Comparison of ENCODE assay signal across 1 cellular context in genomic region chr1:144551543-144552424, GRCh38.
TF ChIP-seq lines count a peak whose summit lies in the region.

No MANE protein-coding gene starts in this region.

TF ChIP-seq in K562, 482 proteins besides CTCF, POLR2A, EP300 and RAD21 (continued from another document):
- TF ChIP-seq, protein P1, sequence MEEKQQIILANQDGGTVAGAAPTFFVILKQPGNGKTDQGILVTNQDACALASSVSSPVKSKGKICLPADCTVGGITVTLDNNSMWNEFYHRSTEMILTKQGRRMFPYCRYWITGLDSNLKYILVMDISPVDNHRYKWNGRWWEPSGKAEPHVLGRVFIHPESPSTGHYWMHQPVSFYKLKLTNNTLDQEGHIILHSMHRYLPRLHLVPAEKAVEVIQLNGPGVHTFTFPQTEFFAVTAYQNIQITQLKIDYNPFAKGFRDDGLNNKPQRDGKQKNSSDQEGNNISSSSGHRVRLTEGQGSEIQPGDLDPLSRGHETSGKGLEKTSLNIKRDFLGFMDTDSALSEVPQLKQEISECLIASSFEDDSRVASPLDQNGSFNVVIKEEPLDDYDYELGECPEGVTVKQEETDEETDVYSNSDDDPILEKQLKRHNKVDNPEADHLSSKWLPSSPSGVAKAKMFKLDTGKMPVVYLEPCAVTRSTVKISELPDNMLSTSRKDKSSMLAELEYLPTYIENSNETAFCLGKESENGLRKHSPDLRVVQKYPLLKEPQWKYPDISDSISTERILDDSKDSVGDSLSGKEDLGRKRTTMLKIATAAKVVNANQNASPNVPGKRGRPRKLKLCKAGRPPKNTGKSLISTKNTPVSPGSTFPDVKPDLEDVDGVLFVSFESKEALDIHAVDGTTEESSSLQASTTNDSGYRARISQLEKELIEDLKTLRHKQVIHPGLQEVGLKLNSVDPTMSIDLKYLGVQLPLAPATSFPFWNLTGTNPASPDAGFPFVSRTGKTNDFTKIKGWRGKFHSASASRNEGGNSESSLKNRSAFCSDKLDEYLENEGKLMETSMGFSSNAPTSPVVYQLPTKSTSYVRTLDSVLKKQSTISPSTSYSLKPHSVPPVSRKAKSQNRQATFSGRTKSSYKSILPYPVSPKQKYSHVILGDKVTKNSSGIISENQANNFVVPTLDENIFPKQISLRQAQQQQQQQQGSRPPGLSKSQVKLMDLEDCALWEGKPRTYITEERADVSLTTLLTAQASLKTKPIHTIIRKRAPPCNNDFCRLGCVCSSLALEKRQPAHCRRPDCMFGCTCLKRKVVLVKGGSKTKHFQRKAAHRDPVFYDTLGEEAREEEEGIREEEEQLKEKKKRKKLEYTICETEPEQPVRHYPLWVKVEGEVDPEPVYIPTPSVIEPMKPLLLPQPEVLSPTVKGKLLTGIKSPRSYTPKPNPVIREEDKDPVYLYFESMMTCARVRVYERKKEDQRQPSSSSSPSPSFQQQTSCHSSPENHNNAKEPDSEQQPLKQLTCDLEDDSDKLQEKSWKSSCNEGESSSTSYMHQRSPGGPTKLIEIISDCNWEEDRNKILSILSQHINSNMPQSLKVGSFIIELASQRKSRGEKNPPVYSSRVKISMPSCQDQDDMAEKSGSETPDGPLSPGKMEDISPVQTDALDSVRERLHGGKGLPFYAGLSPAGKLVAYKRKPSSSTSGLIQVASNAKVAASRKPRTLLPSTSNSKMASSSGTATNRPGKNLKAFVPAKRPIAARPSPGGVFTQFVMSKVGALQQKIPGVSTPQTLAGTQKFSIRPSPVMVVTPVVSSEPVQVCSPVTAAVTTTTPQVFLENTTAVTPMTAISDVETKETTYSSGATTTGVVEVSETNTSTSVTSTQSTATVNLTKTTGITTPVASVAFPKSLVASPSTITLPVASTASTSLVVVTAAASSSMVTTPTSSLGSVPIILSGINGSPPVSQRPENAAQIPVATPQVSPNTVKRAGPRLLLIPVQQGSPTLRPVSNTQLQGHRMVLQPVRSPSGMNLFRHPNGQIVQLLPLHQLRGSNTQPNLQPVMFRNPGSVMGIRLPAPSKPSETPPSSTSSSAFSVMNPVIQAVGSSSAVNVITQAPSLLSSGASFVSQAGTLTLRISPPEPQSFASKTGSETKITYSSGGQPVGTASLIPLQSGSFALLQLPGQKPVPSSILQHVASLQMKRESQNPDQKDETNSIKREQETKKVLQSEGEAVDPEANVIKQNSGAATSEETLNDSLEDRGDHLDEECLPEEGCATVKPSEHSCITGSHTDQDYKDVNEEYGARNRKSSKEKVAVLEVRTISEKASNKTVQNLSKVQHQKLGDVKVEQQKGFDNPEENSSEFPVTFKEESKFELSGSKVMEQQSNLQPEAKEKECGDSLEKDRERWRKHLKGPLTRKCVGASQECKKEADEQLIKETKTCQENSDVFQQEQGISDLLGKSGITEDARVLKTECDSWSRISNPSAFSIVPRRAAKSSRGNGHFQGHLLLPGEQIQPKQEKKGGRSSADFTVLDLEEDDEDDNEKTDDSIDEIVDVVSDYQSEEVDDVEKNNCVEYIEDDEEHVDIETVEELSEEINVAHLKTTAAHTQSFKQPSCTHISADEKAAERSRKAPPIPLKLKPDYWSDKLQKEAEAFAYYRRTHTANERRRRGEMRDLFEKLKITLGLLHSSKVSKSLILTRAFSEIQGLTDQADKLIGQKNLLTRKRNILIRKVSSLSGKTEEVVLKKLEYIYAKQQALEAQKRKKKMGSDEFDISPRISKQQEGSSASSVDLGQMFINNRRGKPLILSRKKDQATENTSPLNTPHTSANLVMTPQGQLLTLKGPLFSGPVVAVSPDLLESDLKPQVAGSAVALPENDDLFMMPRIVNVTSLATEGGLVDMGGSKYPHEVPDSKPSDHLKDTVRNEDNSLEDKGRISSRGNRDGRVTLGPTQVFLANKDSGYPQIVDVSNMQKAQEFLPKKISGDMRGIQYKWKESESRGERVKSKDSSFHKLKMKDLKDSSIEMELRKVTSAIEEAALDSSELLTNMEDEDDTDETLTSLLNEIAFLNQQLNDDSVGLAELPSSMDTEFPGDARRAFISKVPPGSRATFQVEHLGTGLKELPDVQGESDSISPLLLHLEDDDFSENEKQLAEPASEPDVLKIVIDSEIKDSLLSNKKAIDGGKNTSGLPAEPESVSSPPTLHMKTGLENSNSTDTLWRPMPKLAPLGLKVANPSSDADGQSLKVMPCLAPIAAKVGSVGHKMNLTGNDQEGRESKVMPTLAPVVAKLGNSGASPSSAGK (IDR thresholded peaks at IDR 0.05), result peak; percentile 83
- TF ChIP-seq BHLHE40 (IDR thresholded peaks at IDR 0.05; ENCODE audit: low read length), result peak; percentile 79
- TF ChIP-seq, protein P2, sequence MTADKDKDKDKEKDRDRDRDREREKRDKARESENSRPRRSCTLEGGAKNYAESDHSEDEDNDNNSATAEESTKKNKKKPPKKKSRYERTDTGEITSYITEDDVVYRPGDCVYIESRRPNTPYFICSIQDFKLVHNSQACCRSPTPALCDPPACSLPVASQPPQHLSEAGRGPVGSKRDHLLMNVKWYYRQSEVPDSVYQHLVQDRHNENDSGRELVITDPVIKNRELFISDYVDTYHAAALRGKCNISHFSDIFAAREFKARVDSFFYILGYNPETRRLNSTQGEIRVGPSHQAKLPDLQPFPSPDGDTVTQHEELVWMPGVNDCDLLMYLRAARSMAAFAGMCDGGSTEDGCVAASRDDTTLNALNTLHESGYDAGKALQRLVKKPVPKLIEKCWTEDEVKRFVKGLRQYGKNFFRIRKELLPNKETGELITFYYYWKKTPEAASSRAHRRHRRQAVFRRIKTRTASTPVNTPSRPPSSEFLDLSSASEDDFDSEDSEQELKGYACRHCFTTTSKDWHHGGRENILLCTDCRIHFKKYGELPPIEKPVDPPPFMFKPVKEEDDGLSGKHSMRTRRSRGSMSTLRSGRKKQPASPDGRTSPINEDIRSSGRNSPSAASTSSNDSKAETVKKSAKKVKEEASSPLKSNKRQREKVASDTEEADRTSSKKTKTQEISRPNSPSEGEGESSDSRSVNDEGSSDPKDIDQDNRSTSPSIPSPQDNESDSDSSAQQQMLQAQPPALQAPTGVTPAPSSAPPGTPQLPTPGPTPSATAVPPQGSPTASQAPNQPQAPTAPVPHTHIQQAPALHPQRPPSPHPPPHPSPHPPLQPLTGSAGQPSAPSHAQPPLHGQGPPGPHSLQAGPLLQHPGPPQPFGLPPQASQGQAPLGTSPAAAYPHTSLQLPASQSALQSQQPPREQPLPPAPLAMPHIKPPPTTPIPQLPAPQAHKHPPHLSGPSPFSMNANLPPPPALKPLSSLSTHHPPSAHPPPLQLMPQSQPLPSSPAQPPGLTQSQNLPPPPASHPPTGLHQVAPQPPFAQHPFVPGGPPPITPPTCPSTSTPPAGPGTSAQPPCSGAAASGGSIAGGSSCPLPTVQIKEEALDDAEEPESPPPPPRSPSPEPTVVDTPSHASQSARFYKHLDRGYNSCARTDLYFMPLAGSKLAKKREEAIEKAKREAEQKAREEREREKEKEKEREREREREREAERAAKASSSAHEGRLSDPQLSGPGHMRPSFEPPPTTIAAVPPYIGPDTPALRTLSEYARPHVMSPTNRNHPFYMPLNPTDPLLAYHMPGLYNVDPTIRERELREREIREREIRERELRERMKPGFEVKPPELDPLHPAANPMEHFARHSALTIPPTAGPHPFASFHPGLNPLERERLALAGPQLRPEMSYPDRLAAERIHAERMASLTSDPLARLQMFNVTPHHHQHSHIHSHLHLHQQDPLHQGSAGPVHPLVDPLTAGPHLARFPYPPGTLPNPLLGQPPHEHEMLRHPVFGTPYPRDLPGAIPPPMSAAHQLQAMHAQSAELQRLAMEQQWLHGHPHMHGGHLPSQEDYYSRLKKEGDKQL (CRISPR knock-in tag; IDR thresholded peaks at IDR 0.05; ENCODE audit: borderline replicate concordance), result no peak
- TF ChIP-seq, protein P3, sequence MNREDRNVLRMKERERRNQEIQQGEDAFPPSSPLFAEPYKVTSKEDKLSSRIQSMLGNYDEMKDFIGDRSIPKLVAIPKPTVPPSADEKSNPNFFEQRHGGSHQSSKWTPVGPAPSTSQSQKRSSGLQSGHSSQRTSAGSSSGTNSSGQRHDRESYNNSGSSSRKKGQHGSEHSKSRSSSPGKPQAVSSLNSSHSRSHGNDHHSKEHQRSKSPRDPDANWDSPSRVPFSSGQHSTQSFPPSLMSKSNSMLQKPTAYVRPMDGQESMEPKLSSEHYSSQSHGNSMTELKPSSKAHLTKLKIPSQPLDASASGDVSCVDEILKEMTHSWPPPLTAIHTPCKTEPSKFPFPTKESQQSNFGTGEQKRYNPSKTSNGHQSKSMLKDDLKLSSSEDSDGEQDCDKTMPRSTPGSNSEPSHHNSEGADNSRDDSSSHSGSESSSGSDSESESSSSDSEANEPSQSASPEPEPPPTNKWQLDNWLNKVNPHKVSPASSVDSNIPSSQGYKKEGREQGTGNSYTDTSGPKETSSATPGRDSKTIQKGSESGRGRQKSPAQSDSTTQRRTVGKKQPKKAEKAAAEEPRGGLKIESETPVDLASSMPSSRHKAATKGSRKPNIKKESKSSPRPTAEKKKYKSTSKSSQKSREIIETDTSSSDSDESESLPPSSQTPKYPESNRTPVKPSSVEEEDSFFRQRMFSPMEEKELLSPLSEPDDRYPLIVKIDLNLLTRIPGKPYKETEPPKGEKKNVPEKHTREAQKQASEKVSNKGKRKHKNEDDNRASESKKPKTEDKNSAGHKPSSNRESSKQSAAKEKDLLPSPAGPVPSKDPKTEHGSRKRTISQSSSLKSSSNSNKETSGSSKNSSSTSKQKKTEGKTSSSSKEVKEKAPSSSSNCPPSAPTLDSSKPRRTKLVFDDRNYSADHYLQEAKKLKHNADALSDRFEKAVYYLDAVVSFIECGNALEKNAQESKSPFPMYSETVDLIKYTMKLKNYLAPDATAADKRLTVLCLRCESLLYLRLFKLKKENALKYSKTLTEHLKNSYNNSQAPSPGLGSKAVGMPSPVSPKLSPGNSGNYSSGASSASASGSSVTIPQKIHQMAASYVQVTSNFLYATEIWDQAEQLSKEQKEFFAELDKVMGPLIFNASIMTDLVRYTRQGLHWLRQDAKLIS (CRISPR knock-in tag; IDR thresholded peaks at IDR 0.05), result no peak; the same call in none of the 2 replicates
- peak; percentile 85 for TF ChIP-seq ZNF41 (CRISPR knock-in tag; conservative IDR thresholded peaks at IDR 0.05)
- no peak for TF ChIP-seq FOS (IDR thresholded peaks at IDR 0.05; ENCODE audit: extremely low read depth, insufficient read length)
- TF ChIP-seq CBFA2T2 (conservative IDR thresholded peaks at IDR 0.05), result peak; percentile 34
- TF ChIP-seq IRF2 (CRISPR knock-in tag; IDR thresholded peaks at IDR 0.05), result no peak
